8 cellular contexts compared by ENCODE assay signal in genomic region chr3:36944641-36945270, GRCh38. TPM values are rescaled to one million over a fixed set of nuclear protein-coding genes. Genes with fewer than 3 reads are reported as not detected.
DNase-seq lines count a peak whose midpoint lies in the region; ATAC-seq, FAIRE-seq and TF ChIP-seq lines count a peak whose summit lies in the region.

TSS of gene TRANK1 (minus strand) at chr3:36945054. CDS start at chr3:36944809, 245 bp downstream.

- FAIRE-seq in HepG2 (lab: Jason Lieb, UNC): no peak

- no peaks in the 10 kb centered on the region for H4K20me1 ChIP-seq in HepG2 (ENCODE audit: insufficient read depth, low read length)

- whole genome bisulfite sequencing in liver: 2% methylated on average over 68 of the region's 68 CpGs
- WGBS in HepG2 (ENCODE audit: low lambda C conversion rate): 86% methylated on average over 23 of the region's 68 CpGs

- H3K36me3 ChIP-seq in liver (ENCODE audit: control insufficient read depth in 4 of 4, insufficient read depth in 3 of 4, low read depth in 1 of 4, low read length in 3 of 4) (no peaks in the 10 kb centered on the region), HepG2 (replicated peaks in 1 of 2; ENCODE audit: control insufficient read depth in 1 of 2, insufficient read depth in 2 of 2, low read length in 2 of 2) (no peaks in the 10 kb centered on the region)

- BruUV-seq in HepG2 (replicated peaks; lab: Mats Ljungman, UMichigan): no TSS peak

- DNase-seq in HepG2 (ENCODE audit: low spot score): no peak
- peak; percentile 72 for DNase-seq in T follicular helper cell (ENCODE audit: low read depth)
- peak; percentile 52 for DNase-seq in amniotic epithelial cell (ENCODE audit: low read depth)
- DNase-seq in hippocampal formation (lab: John Stamatoyannopoulos, UW): peak; percentile 23 to 25
- peak; percentile 82 for DNase-seq in sciatic nerve (ENCODE audit: low spot score)
- DNase-seq in DMS153 treated with DMSO at 0.1 percent for 48 hours (lab: John Stamatoyannopoulos, UW; ENCODE audit: unreplicated experiment): no peak

- H3K27ac ChIP-seq in liver (ENCODE audit: low read depth in 1 of 2, low read length in 2 of 2) (peak within 1 kb of the TSS; percentile 82 to 89), HepG2 (ENCODE audit: extremely low read length, insufficient read depth, low read length) (no peak within 1 kb of the TSS)

- peak within 1 kb of the TSS; percentile 75 to 92 (median 83) for H3K4me3 ChIP-seq in liver (ENCODE audit: low read depth in 1 of 3, low read length in 3 of 3)
- no peak within 1 kb of the TSS for H3K4me3 ChIP-seq in HepG2 (replicated peaks in 1 of 3; ENCODE audit: insufficient read depth in 1 of 3, low read depth in 2 of 3, low read length in 3 of 3)

- no peak within 1 kb of the TSS for H2AFZ ChIP-seq in HepG2 (ENCODE audit: low read length)

- TF ChIP-seq CTCF in liver (IDR thresholded peaks at IDR 0.05; ENCODE audit: low read depth, low read length, missing input control) (no peak), HepG2 (CRISPR knock-in tag; IDR thresholded peaks at IDR 0.05) (no peak)

- in situ Hi-C loops in HepG2 (cut with HindIII; ENCODE audit: extremely low pct_ligation_motif_present, low pct_unique_long_range_greater_than_20kb): no loop called here

- H3K4me1 ChIP-seq in liver (ENCODE audit: control insufficient read depth in 4 of 4, insufficient read depth in 4 of 4, low read length in 3 of 4): peaks cover 5 to 13% (median 9%) of the 10 kb centered on the region in 4 donors
- no peaks in the 10 kb centered on the region for H3K4me1 ChIP-seq in HepG2 (ENCODE audit: insufficient read depth, low read length)

- H3K4me2 ChIP-seq in HepG2 (ENCODE audit: low read depth, low read length): no peak within 1 kb of the TSS

- no peak for TF ChIP-seq POLR2A in HepG2 (IDR thresholded peaks at IDR 0.05; ENCODE audit: insufficient read depth in 1 of 2, low read depth in 2 of 2, low read length in 2 of 2)

- H3K79me2 ChIP-seq in HepG2 (ENCODE audit: insufficient read depth, low read length): no peaks in the 10 kb centered on the region

- TF ChIP-seq RAD21 in liver (IDR thresholded peaks at IDR 0.05) (no peak), HepG2 (CRISPR knock-in tag; IDR thresholded peaks at IDR 0.05) (no peak)

- ATAC-seq in HepG2 (no peak), HG03139 (IDR thresholded peaks at IDR 0.05; ENCODE audit: unreplicated experiment) (peak; percentile 52), sciatic nerve (peak; percentile 86)

- H3K27me3 ChIP-seq in liver (ENCODE audit: control insufficient read depth in 4 of 4, insufficient read depth in 4 of 4, low read length in 3 of 4) (no peaks in the 10 kb centered on the region), HepG2 (ENCODE audit: control insufficient read depth in 1 of 2, insufficient read depth in 2 of 2, low read length in 2 of 2) (no peaks in the 10 kb centered on the region; a peak in 1 of 5 replicates)

- intact Hi-C loops in HepG2 (cut with micrococcal nuclease; ENCODE audit: unreplicated experiment): no loop called here
- intact Hi-C loops in sciatic nerve (cut with DNase I): no loop called here

- H3K9ac ChIP-seq in liver (ENCODE audit: low read depth in 1 of 2, low read length in 2 of 2): peak within 1 kb of the TSS; percentile 71 to 83
- no peak within 1 kb of the TSS for H3K9ac ChIP-seq in HepG2 (ENCODE audit: insufficient read depth, low read depth, low read length)

- TF ChIP-seq EP300 in HepG2 (IDR thresholded peaks at IDR 0.05; ENCODE audit: low read depth in 2 of 2, low read length in 2 of 2) (no peak), HepG2 (CRISPR knock-in tag; IDR thresholded peaks at IDR 0.05; ENCODE audit: borderline replicate concordance) (no peak)

- POLR2A ChIA-PET in HepG2 (lab: Yijun Ruan, JAX): no interaction called here

- H3K9me3 ChIP-seq in liver (ENCODE audit: control insufficient read depth in 4 of 4, low read length in 3 of 4): peaks cover 0 to 2% (median 0%) of the 10 kb centered on the region in 4 donors
- H3K9me3 ChIP-seq in HepG2 (ENCODE audit: low read length): peaks cover 17% of the 10 kb centered on the region

- CTCF ChIA-PET in HepG2 (lab: Yijun Ruan, JAX; ENCODE audit: low intra/inter-chr PET ratio, low total read pairs): no interaction called here

TF ChIP-seq in liver, 16 proteins besides CTCF, POLR2A, EP300 and RAD21 (continues in another document):
- TF ChIP-seq HNF4G (IDR thresholded peaks at IDR 0.05) (no peak), YY1 (IDR thresholded peaks at IDR 0.05) (no peak), GABPA (IDR thresholded peaks at IDR 0.05 in 1 of 2, conservative IDR thresholded peaks at IDR 0.05 in 1 of 2) (no peak), EGR1 (IDR thresholded peaks at IDR 0.05; ENCODE audit: low read depth in 2 of 2) (no peak), MAX (IDR thresholded peaks at IDR 0.05) (no peak), FOXA2 (IDR thresholded peaks at IDR 0.05) (no peak), SP1 (IDR thresholded peaks at IDR 0.05) (no peak)

TF ChIP-seq in HepG2, 621 proteins besides CTCF, POLR2A, EP300 and RAD21:
- TF ChIP-seq THAP7 (CRISPR knock-in tag; IDR thresholded peaks at IDR 0.05): no peak
- no peak for TF ChIP-seq KAT8 (CRISPR knock-in tag; IDR thresholded peaks at IDR 0.05)
- no peak for TF ChIP-seq ZSCAN9 (CRISPR knock-in tag; IDR thresholded peaks at IDR 0.05; ENCODE audit: borderline replicate concordance)
- TF ChIP-seq ZBTB7A (CRISPR knock-in tag; IDR thresholded peaks at IDR 0.05): no peak
- no peak for TF ChIP-seq POLR2AphosphoS2 (IDR thresholded peaks at IDR 0.05; ENCODE audit: low read depth, low read length)
- TF ChIP-seq MIER3 (CRISPR knock-in tag; IDR thresholded peaks at IDR 0.05; ENCODE audit: borderline replicate concordance): no peak
- TF ChIP-seq DNMT1 (CRISPR knock-in tag; IDR thresholded peaks at IDR 0.05): no peak
- no peak for TF ChIP-seq CEBPG (CRISPR knock-in tag; IDR thresholded peaks at IDR 0.05)

RNA-seq across cellular contexts. Expression of gene TRANK1, which starts in this region (rescaled TPM):
- total RNA-seq in liver (10 to 100 TPM; 12.4 to 40.0 TPM), HepG2 (2016; rRNA removed; fragmentation: Illumina TruSeq; extraction: Trizol) (0.13 and 0.67 TPM in 2 replicates), sciatic nerve (22.1 TPM)
- polyA plus RNA-seq in liver (1 to 10 TPM; 2.9 to 8.1 TPM), HepG2 (2011; rRNA removed) (0.32 and 0.33 TPM in 2 replicates)
- 0.26 TPM in 1 of 2 replicates, not detected in the other for total RNA-seq in HepG2 (2016; cell fraction: cytosol; rRNA removed; fragmentation: Illumina TruSeq; extraction: Trizol; ENCODE audit: low read depth)
- 0.11 and 0.52 TPM in 2 replicates for total RNA-seq in HepG2 (2016; cell fraction: insoluble cytoplasmic fraction; rRNA removed; fragmentation: Illumina TruSeq; extraction: Trizol)
- 0.14 and 0.34 TPM in 2 replicates for total RNA-seq in HepG2 (2016; cell fraction: membrane; rRNA removed; fragmentation: Illumina TruSeq; extraction: Trizol)
- total RNA-seq in HepG2 (2016; cell fraction: nucleus; rRNA removed; fragmentation: Illumina TruSeq; extraction: Trizol): 0.19 and 1.2 TPM in 2 replicates
- 0.11 and 0.22 TPM in 2 replicates for polyA plus RNA-seq in HepG2 (2011; cell fraction: cytosol; rRNA removed)
- 0.78 and 1.3 TPM in 2 replicates for polyA plus RNA-seq in HepG2 (2011; cell fraction: nucleus; rRNA removed)
- polyA plus RNA-seq in HepG2 (2012): 0.68 and 1.0 TPM in 2 replicates
- polyA plus RNA-seq in HepG2 (2016; cell fraction: cytosol; fragmentation: Illumina TruSeq; extraction: Trizol; ENCODE audit: low read depth): not detected in 2 replicates
- polyA plus RNA-seq in HepG2 (2016; cell fraction: insoluble cytoplasmic fraction; fragmentation: Illumina TruSeq; extraction: Trizol; ENCODE audit: low read depth): 0.15 and 0.17 TPM in 2 replicates
- polyA plus RNA-seq in HepG2 (2016; cell fraction: membrane; fragmentation: Illumina TruSeq; extraction: Trizol; ENCODE audit: low read depth): not detected in 2 replicates
- 0.15 and 0.17 TPM in 2 replicates for polyA plus RNA-seq in HepG2 (2016; cell fraction: nucleus; fragmentation: Illumina TruSeq; extraction: Trizol; ENCODE audit: insufficient read depth, low read depth)
- polyA minus RNA-seq in HepG2 (2011; rRNA and poly(A)+ RNA removed; ENCODE audit: low replicate concordance): 0.28 and 10.7 TPM in 2 replicates
- polyA minus RNA-seq in HepG2 (2011; cell fraction: cytosol; rRNA and poly(A)+ RNA removed): 0.26 and 0.79 TPM in 2 replicates
- 1.6 and 3.0 TPM in 2 replicates for polyA minus RNA-seq in HepG2 (2011; cell fraction: nucleus; rRNA and poly(A)+ RNA removed)

Comparison
In these comparisons a context has a peak if more than half of its experiments do, and no peak if none do; other contexts are left out.
1. RNA of gene TRANK1 (total RNA-seq): 12.4 to 40.0 TPM in liver and 22.1 TPM in sciatic nerve (single experiment); 0.11 to 1.2 TPM in HepG2; every median in the first group is over 4 times any median in the second.
2. H3K4me3 ChIP-seq: peak in liver (3 of 3); none in HepG2 (0 of 3).
3. DNase-seq: peak in T follicular helper cell (single experiment), amniotic epithelial cell (single experiment), hippocampal formation (2 of 2) and sciatic nerve (single experiment); none in HepG2 (single experiment) and DMS153 treated with DMSO at 0.1 percent for 48 hours (single experiment).